ENCODE assay signal across 2 cellular contexts in the genomic region with DNA sequence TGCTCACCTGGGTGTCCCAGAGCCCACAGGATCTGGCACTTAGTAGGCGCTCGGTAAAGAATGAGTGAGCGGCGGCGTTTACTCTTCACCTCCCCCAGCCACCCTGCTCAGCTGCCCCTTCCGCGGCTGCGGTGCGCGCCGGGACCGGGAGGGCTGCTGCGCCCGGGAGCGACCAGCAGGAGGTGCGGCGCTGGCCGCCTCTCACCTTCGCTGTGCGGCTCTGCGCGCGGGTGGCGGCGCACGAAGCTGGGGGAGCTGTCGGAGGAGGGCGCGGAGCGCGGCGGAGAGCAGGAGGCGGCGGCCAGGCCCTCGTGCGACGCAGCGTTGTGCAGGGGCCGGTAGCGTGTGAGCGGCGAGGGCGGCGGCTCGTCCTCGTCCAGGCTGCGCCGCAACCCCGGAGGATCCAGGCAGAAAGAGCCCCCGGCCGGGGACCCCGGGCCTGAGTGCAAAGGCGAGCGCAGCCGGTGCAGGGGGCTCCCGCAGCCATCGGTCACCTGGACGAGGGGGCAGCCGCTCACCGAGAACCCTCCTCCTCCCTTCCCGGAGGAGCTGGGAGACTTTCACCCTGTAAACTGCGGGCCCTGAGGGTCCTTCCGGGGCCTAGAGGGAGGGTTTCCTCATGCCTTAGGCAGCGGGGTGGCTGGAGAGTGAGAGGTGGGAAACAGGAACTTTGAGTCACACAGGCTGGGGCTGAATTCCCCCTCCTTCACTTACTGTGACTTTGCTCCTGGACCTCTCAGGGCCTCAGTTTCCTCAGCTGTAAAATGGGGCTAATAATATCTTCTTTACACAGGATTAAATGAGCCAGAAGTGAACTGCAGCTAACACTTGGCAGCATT.
TF ChIP-seq lines count a peak whose summit lies in the region.

No MANE protein-coding gene starts in this region.

TF ChIP-seq in GM23338, 12 proteins besides CTCF, POLR2A, EP300 and RAD21 (continued from another document):
- TF ChIP-seq EZH2 (IDR thresholded peaks at IDR 0.05; ENCODE audit: low read depth, unreplicated experiment) (peak; percentile 41), NANOG (IDR thresholded peaks at IDR 0.05; ENCODE audit: borderline replicate concordance) (no peak), REST (IDR thresholded peaks at IDR 0.05; ENCODE audit: unreplicated experiment) (no peak), EZH2phosphoT487 (IDR thresholded peaks at IDR 0.05; ENCODE audit: unreplicated experiment) (no peak)

TF ChIP-seq in HEK293T, 16 proteins besides CTCF, POLR2A, EP300 and RAD21 (continued from another document):
- TF ChIP-seq FOXM1 (IDR thresholded peaks at IDR 0.05; ENCODE audit: borderline replicate concordance): no peak
- no peak for TF ChIP-seq SP1 (IDR thresholded peaks at IDR 0.05)
- no peak for TF ChIP-seq NFRKB (IDR thresholded peaks at IDR 0.05)
- no peak for TF ChIP-seq FOXK2 (IDR thresholded peaks at IDR 0.05)
- TF ChIP-seq SUZ12 (IDR thresholded peaks at IDR 0.05): no peak
